ENCODE assay signal across 16 cellular contexts in the genomic region with DNA sequence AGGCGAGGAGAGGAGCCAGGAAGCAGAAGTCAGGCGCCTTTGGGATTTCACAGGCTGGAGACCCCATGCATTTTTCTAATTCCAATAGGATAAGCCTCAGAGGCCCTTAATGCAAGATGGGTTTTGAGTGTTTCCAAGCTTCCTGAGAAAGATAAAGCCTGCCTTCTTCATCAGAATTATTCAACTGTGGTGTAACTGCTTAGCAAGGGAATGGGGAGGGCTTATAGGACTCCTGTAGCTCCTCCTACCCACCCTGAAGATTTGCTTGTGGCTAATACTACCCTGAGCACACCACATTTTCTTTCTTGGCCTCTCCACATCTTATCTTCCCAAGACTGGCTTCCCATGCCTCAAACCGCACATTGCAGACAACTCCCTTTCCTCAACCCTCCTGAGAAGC.
DNase-seq lines count a peak whose midpoint lies in the region; ATAC-seq and TF ChIP-seq lines count a peak whose summit lies in the region.
"Had no signal": no experiment of that assay in that cellular context is flagged by ENCODE, and none has a peak within 500 bp of the region (broad histone marks: within the 10 kb centered on the region; RNA-seq: fewer than 3 reads in every experiment).

No MANE protein-coding gene starts in this region.

- CTCF ChIA-PET in WTC11 (lab: Charles Lee) = interaction anchor here (0.9 kb wide), 1 partner anchor 500 kb away, joined by 3 read pairs; no protein-coding TSS in a partner anchor

- H3K4me3 Mint-ChIP-seq in GM23338 (no peak overlapping the region; the same call in 2 of the 3 replicates), WTC11 (no peak overlapping the region)
- H3K4me3 Mint-ChIP-seq in stimulated activated effector memory CD8-positive, alpha-beta T cell treated with anti-CD3 and anti-CD28 coated beads, Interleukin-12 subunit alpha, Interleukin-12 subunit beta, amount 100 ng/mL, for 72 hours = no peak overlapping the region

- DNase-seq in GM23338 (ENCODE audit: low spot score) (peak; percentile 5), WTC11 (ENCODE audit: low spot score) (no peak), mesendoderm (peak; percentile 92), smooth muscle cell (lab: John Stamatoyannopoulos, UW; ENCODE audit: unreplicated experiment) (no peak), NCI-H2107 (lab: John Stamatoyannopoulos, UW) (no peak)
- no peak for DNase-seq in stimulated activated effector memory CD8-positive, alpha-beta T cell treated with anti-CD3 and anti-CD28 coated beads, Interleukin-12 subunit alpha, Interleukin-12 subunit beta, amount 100 ng/mL, for 72 hours (ENCODE audit: low spot score in 2 of 2)
- DNase-seq: C1 segment of cervical spinal cord, COR-L47, DMS153, HCEC 1CT, NCI-H1436 treated with DMSO at 0.1 percent for 48 hours, NCI-H2081 treated with DMSO at 0.1 percent for 48 hours, PC-9 had no signal

- peaks cover 43% of the 10 kb centered on the region for H3K9me3 Mint-ChIP-seq in GM23338
- H3K9me3 Mint-ChIP-seq in WTC11 = peaks cover 10% of the 10 kb centered on the region
- H3K9me3 Mint-ChIP-seq in stimulated activated effector memory CD8-positive, alpha-beta T cell treated with anti-CD3 and anti-CD28 coated beads, Interleukin-12 subunit alpha, Interleukin-12 subunit beta, amount 100 ng/mL, for 72 hours = no peaks in the 10 kb centered on the region

- no peak overlapping the region for H3K56ac ChIP-seq in mesendoderm (ENCODE audit: low read length)

- H4K20me1 ChIP-seq in GM23338 (replicated peaks; ENCODE audit: insufficient read depth) (no peaks in the 10 kb centered on the region), smooth muscle cell (ENCODE audit: low read depth) (no peaks in the 10 kb centered on the region)

- no peaks in the 10 kb centered on the region for H3F3A ChIP-seq in GM23338 (replicated peaks; ENCODE audit: low read depth)
- no peaks in the 10 kb centered on the region for H3F3A ChIP-seq in smooth muscle cell (ENCODE audit: low read depth)

- no peak for TF ChIP-seq CTCF in GM23338 (conservative IDR thresholded peaks at IDR 0.05; ENCODE audit: low read depth in 2 of 2)
- TF ChIP-seq CTCF in WTC11 (IDR thresholded peaks at IDR 0.05) = no peak
- TF ChIP-seq CTCF in smooth muscle cell (IDR thresholded peaks at IDR 0.05; ENCODE audit: borderline replicate concordance, insufficient read depth, poor library complexity, severe bottlenecking) = no peak

- no peak overlapping the region for H4K5ac ChIP-seq in mesendoderm (ENCODE audit: low read length)

- H3K79me1 ChIP-seq in mesendoderm (ENCODE audit: low read length) = no peaks in the 10 kb centered on the region

- H3K27ac Mint-ChIP-seq in GM23338 = no peak overlapping the region
- no peak overlapping the region; the same call in 1 of the 2 replicates for H3K27ac Mint-ChIP-seq in WTC11
- H3K27ac Mint-ChIP-seq in stimulated activated effector memory CD8-positive, alpha-beta T cell treated with anti-CD3 and anti-CD28 coated beads, Interleukin-12 subunit alpha, Interleukin-12 subunit beta, amount 100 ng/mL, for 72 hours = no peak overlapping the region

- no peaks in the 10 kb centered on the region for H3K79me2 ChIP-seq in GM23338 (replicated peaks; ENCODE audit: insufficient read depth)
- no peaks in the 10 kb centered on the region for H3K79me2 ChIP-seq in mesendoderm (ENCODE audit: control insufficient read depth, insufficient read depth, low read length)
- no peaks in the 10 kb centered on the region for H3K79me2 ChIP-seq in smooth muscle cell (ENCODE audit: low read depth)

- peaks cover 16% of the 10 kb centered on the region for H3K9me2 ChIP-seq in GM23338 (ENCODE audit: insufficient read depth)

- H3K36me3 ChIP-seq in GM23338 (ENCODE audit: insufficient read depth) (no peaks in the 10 kb centered on the region), mesendoderm (ENCODE audit: control insufficient read depth, insufficient read depth, low read length) (no peaks in the 10 kb centered on the region), smooth muscle cell (ENCODE audit: low read depth) (no peaks in the 10 kb centered on the region)

- no peak for ATAC-seq in GM23338
- ATAC-seq in WTC11 = peak; percentile 24
- no peak for ATAC-seq in activated CD4-positive, CD25-positive, alpha-beta regulatory T cell treated with anti-CD3 and anti-CD28 coated beads, Interleukin-2, amount 50 U/mL, for 24 hours
- ATAC-seq in stimulated activated effector memory CD8-positive, alpha-beta T cell treated with anti-CD3 and anti-CD28 coated beads, Interleukin-12 subunit alpha, Interleukin-12 subunit beta, amount 100 ng/mL, for 72 hours = no peak
- ATAC-seq: GM12878 had no signal

- peaks cover 3% of the 10 kb centered on the region; the same call in 2 of the 3 replicates for H3K4me1 Mint-ChIP-seq in GM23338
- H3K4me1 Mint-ChIP-seq in WTC11 = peaks cover 9% of the 10 kb centered on the region
- H3K4me1 Mint-ChIP-seq in stimulated activated effector memory CD8-positive, alpha-beta T cell treated with anti-CD3 and anti-CD28 coated beads, Interleukin-12 subunit alpha, Interleukin-12 subunit beta, amount 100 ng/mL, for 72 hours = no peaks in the 10 kb centered on the region

- H3K4ac ChIP-seq in mesendoderm (ENCODE audit: low read depth, low read length) = no peak overlapping the region

- H3K23ac ChIP-seq in mesendoderm (ENCODE audit: low read length) = no peak overlapping the region

- H3K27me3 ChIP-seq in GM23338 (ENCODE audit: insufficient read depth) (no peaks in the 10 kb centered on the region), mesendoderm (ENCODE audit: insufficient read depth, low read length, poor library complexity) (no peaks in the 10 kb centered on the region), smooth muscle cell (ENCODE audit: low read depth) (no peaks in the 10 kb centered on the region)

- WGBS in mesendoderm (ENCODE audit: extremely low coverage, insufficient coverage, low lambda C conversion rate) = no CpG with 5 or more reads among the region's 3 CpGs
- WGBS in smooth muscle cell (ENCODE audit: low lambda C conversion rate) = 15% methylated on average over 3 of the region's 3 CpGs

- POLR2A ChIA-PET in WTC11 (lab: Charles Lee) = no interaction called here

- H3K18ac ChIP-seq in mesendoderm (ENCODE audit: low read length) = peak overlapping the region; percentile 25

- no peak overlapping the region for H4K8ac ChIP-seq in mesendoderm (ENCODE audit: low read depth, low read length)

- H3K36me3 Mint-ChIP-seq in GM23338 (ENCODE audit: low read depth) (no peaks in the 10 kb centered on the region; the same call in 2 of the 3 replicates), WTC11 (no peaks in the 10 kb centered on the region)
- no peaks in the 10 kb centered on the region for H3K36me3 Mint-ChIP-seq in stimulated activated effector memory CD8-positive, alpha-beta T cell treated with anti-CD3 and anti-CD28 coated beads, Interleukin-12 subunit alpha, Interleukin-12 subunit beta, amount 100 ng/mL, for 72 hours

- H3K4me2 ChIP-seq in GM23338 = no peak overlapping the region
- H3K4me2 ChIP-seq in mesendoderm (ENCODE audit: low read length) = no peak overlapping the region
- H3K4me2 ChIP-seq in smooth muscle cell = peak overlapping the region; percentile 65
- H3K4me2 ChIP-seq: PC-9 had no signal

- H2BK15ac ChIP-seq in mesendoderm (replicated peaks; ENCODE audit: low read depth) = no peak overlapping the region

- H3K9me3 ChIP-seq in smooth muscle cell (replicated peaks; ENCODE audit: low read depth) = no peaks in the 10 kb centered on the region

- H3K4me1 ChIP-seq in GM23338 (ENCODE audit: insufficient read depth) (no peaks in the 10 kb centered on the region), mesendoderm (ENCODE audit: control insufficient read depth, low read depth, low read length) (peaks cover 4% of the 10 kb centered on the region), smooth muscle cell (ENCODE audit: low read depth) (peaks cover 5% of the 10 kb centered on the region)

- H3K27ac ChIP-seq in GM23338 (ENCODE audit: low read depth) (no peak overlapping the region), mesendoderm (ENCODE audit: low read depth, low read length) (peak overlapping the region; percentile 9), smooth muscle cell (ENCODE audit: low read depth) (peak overlapping the region; percentile 79)
- H3K27ac ChIP-seq: PC-9, SK-N-MC had no signal

- peak overlapping the region; percentile 10 for H2BK5ac ChIP-seq in mesendoderm (ENCODE audit: low read length)

- H2BK120ac ChIP-seq in mesendoderm (ENCODE audit: low read depth, low read length) = peak overlapping the region; percentile 88

- peak overlapping the region; percentile 80 for H2AFZ ChIP-seq in GM23338
- H2AFZ ChIP-seq in smooth muscle cell (ENCODE audit: low read depth) = no peak overlapping the region
- H2AFZ ChIP-seq: PC-9 had no signal

- H3K4me3 ChIP-seq in GM23338 = no peak overlapping the region
- no peak overlapping the region for H3K4me3 ChIP-seq in mesendoderm (ENCODE audit: low read length)
- H3K4me3 ChIP-seq in smooth muscle cell = no peak overlapping the region
- H3K4me3 ChIP-seq: GM12878, PC-9, SK-N-MC had no signal

- H2AK5ac ChIP-seq in mesendoderm (ENCODE audit: low read length) = no peak overlapping the region

- H3K27me3 Mint-ChIP-seq in GM23338 (ENCODE audit: insufficient read depth, low read depth, poor library complexity) = peaks cover 2% of the 10 kb centered on the region
- no peaks in the 10 kb centered on the region for H3K27me3 Mint-ChIP-seq in WTC11 (ENCODE audit: low read depth)

- no peak overlapping the region for H3K9ac ChIP-seq in mesendoderm (ENCODE audit: low read length)
- H3K9ac ChIP-seq in smooth muscle cell (ENCODE audit: low read depth) = no peak overlapping the region

TF ChIP-seq in GM23338, 12 proteins besides CTCF, POLR2A, EP300 and RAD21:
- TF ChIP-seq JUNB (IDR thresholded peaks at IDR 0.05; ENCODE audit: unreplicated experiment) (no peak), NANOG (IDR thresholded peaks at IDR 0.05; ENCODE audit: borderline replicate concordance) (no peak), ZNF331 (CRISPR knock-in tag; IDR thresholded peaks at IDR 0.05; ENCODE audit: low read depth) (no peak)

TF ChIP-seq in WTC11, 78 proteins besides CTCF, POLR2A, EP300 and RAD21 (continues in another document):
- TF ChIP-seq, protein P1, sequence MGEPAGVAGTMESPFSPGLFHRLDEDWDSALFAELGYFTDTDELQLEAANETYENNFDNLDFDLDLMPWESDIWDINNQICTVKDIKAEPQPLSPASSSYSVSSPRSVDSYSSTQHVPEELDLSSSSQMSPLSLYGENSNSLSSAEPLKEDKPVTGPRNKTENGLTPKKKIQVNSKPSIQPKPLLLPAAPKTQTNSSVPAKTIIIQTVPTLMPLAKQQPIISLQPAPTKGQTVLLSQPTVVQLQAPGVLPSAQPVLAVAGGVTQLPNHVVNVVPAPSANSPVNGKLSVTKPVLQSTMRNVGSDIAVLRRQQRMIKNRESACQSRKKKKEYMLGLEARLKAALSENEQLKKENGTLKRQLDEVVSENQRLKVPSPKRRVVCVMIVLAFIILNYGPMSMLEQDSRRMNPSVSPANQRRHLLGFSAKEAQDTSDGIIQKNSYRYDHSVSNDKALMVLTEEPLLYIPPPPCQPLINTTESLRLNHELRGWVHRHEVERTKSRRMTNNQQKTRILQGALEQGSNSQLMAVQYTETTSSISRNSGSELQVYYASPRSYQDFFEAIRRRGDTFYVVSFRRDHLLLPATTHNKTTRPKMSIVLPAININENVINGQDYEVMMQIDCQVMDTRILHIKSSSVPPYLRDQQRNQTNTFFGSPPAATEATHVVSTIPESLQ (CRISPR knock-in tag; IDR thresholded peaks at IDR 0.05) = no peak

Comparison
In these comparisons a context has a peak if more than half of its experiments do, and no peak if none do; other contexts are left out.
1. DNase-seq: peak in GM23338 (single experiment) and mesendoderm (single experiment); none in WTC11 (single experiment), smooth muscle cell (single experiment), NCI-H2107 (single experiment) and stimulated activated effector memory CD8-positive, alpha-beta T cell treated with anti-CD3 and anti-CD28 coated beads, Interleukin-12 subunit alpha, Interleukin-12 subunit beta, amount 100 ng/mL, for 72 hours (0 of 2).